Comparison of ENCODE assay signal across 1 cellular context in the genomic region with DNA sequence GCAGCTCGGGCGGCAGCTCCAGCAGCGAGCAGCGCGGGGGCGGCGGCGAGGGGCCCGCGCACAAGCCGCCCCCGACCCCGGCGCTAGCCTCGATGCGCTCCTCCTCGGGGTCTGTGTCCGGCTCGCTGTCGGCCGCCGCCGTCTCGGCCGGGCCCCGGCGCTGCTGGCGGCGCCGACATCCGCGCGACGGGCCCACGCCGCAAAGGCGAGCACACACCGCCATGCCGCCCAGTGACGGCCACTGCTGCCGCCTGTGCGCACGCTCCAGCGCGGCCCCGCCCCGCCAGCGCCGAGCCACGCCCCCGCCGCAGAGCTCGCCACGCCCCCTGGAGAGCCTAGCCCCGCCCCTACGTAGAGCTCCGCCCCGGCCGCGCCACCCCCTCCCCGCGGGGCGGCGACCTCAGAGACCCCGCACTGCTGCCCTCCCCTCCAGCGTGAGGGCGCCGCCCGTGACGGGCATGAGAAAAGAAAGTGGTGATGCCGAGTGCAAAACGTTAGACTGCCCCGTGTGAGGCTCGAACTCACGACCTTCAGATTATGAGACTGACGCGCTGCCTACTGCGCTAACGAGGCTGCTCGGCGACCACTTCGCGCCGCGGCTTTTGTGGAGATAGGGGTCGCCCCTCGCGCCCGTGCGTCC.
TF ChIP-seq lines count a peak whose summit lies in the region.

A gene with protein sequence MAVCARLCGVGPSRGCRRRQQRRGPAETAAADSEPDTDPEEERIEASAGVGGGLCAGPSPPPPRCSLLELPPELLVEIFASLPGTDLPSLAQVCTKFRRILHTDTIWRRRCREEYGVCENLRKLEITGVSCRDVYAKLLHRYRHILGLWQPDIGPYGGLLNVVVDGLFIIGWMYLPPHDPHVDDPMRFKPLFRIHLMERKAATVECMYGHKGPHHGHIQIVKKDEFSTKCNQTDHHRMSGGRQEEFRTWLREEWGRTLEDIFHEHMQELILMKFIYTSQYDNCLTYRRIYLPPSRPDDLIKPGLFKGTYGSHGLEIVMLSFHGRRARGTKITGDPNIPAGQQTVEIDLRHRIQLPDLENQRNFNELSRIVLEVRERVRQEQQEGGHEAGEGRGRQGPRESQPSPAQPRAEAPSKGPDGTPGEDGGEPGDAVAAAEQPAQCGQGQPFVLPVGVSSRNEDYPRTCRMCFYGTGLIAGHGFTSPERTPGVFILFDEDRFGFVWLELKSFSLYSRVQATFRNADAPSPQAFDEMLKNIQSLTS (minus strand): TSS at position 255 of the 640 bp plus-strand sequence. CDS start 32 bp downstream, at position 223.

TF ChIP-seq in PFSK-1, 5 proteins besides CTCF, POLR2A, EP300 and RAD21 (continued from another document):
- TF ChIP-seq REST (IDR thresholded peaks at IDR 0.05; ENCODE audit: insufficient read depth in 1 of 2, low read depth in 2 of 2, low read length in 2 of 2) (no peak), FOXP2 (optimal IDR thresholded peaks at IDR 0.05; ENCODE audit: borderline replicate concordance, extremely low read depth, extremely low read length, insufficient read depth) (no peak)
